In the genomic region with DNA sequence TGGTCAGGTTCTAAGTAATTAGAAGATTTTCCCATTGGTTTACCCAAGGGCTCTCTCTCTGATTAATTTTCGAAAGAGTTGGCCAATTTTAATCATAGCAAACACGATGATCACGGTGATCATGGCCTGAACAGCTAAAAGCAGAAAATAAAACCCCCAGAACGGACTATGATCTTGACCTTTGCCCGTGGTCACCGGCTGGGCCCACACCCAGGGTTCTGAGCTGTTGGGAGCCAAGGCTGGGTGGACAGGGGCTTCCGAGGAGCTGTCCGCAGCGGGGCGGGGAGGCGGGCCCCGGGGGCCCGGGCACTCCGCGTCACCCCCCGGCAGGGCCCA, we compare ENCODE assay signal across 11 cellular contexts. TPM values are rescaled to one million over a fixed set of nuclear protein-coding genes. Genes with fewer than 3 reads are reported as not detected.
DNase-seq lines count a peak whose midpoint lies in the region; ATAC-seq and TF ChIP-seq lines count a peak whose summit lies in the region.
"Had no signal": no experiment of that assay in that cellular context is flagged by ENCODE, and none has a peak within 500 bp of the region (broad histone marks: within the 10 kb centered on the region; RNA-seq: fewer than 3 reads in every experiment).

No MANE protein-coding gene starts in this region.

- H3K9ac ChIP-seq in Loucy (ENCODE audit: low read depth, low read length, poor library complexity, severe bottlenecking) (no peak overlapping the region), fibroblast of lung (ENCODE audit: insufficient read depth, low read length) (no peak overlapping the region)

- H3F3A ChIP-seq in Loucy (ENCODE audit: low read depth), result 0 out of 2 replicates have a peak, but pooled peaks cover 4% of the 10 kb centered on the region

- H3K4me1 ChIP-seq in Loucy (ENCODE audit: insufficient read depth, low read length, poor library complexity, severe bottlenecking) (peaks cover 35% of the 10 kb centered on the region), fibroblast of lung (ENCODE audit: control insufficient read depth, extremely low read depth, insufficient read depth, low read length) (peaks cover 4% of the 10 kb centered on the region), neuron (ENCODE audit: insufficient read depth, low read length) (peaks cover 24% of the 10 kb centered on the region)

- no peaks in the 10 kb centered on the region for H3K9me2 ChIP-seq in Loucy (replicated peaks; ENCODE audit: low read depth, low read length)

- no peak overlapping the region for H2AFZ ChIP-seq in Loucy (ENCODE audit: low read length)
- H2AFZ ChIP-seq in fibroblast of lung (ENCODE audit: low read length), result peak overlapping the region; percentile 29
- H2AFZ ChIP-seq in neuron (ENCODE audit: low read depth, low read length), result peak overlapping the region; percentile 66

- H3K36me3 Mint-ChIP-seq in CD14-positive monocyte, result no peaks in the 10 kb centered on the region

- intact Hi-C loops in CD14-positive monocyte (cut with micrococcal nuclease), result loop anchor here in 1 of 2 donors (5.0 kb wide), 1 partner anchor 64 kb away; no protein-coding TSS in a partner anchor

- H3K9me3 ChIP-seq in Loucy (ENCODE audit: insufficient read depth, low read depth, low read length), result no peaks in the 10 kb centered on the region
- H3K9me3 ChIP-seq in fibroblast of lung (ENCODE audit: control insufficient read depth, insufficient read depth, low read depth, low read length), result no peaks in the 10 kb centered on the region
- H3K9me3 ChIP-seq in neuron (ENCODE audit: low read length), result peaks cover 6% of the 10 kb centered on the region

- no peak for TF ChIP-seq CTCF in CD14-positive monocyte (IDR thresholded peaks at IDR 0.05)
- TF ChIP-seq CTCF in Loucy (conservative IDR thresholded peaks at IDR 0.05; ENCODE audit: low read length), result no peak
- no peak for TF ChIP-seq CTCF in fibroblast of lung (conservative IDR thresholded peaks at IDR 0.05 in 1 of 2, IDR thresholded peaks at IDR 0.05 in 1 of 2; ENCODE audit: low read depth in 1 of 2, low read length in 2 of 2)

- no peak for ATAC-seq in GM19452 (IDR thresholded peaks at IDR 0.05; ENCODE audit: unreplicated experiment)

- H3K36me3 ChIP-seq in Loucy (ENCODE audit: insufficient read depth, low read length), result no peaks in the 10 kb centered on the region
- no peaks in the 10 kb centered on the region for H3K36me3 ChIP-seq in fibroblast of lung (ENCODE audit: control insufficient read depth, insufficient read depth, low read length)
- H3K36me3 ChIP-seq in neuron (ENCODE audit: insufficient read depth, low read length), result no peaks in the 10 kb centered on the region

- DNase-seq in CD14-positive monocyte (ENCODE audit: low spot score) (no peak), fibroblast of lung (ENCODE audit: low read depth in 2 of 2) (no peak), COLO829 (ENCODE audit: low spot score) (no peak), inferior parietal cortex (ENCODE audit: extremely low spot score) (no peak), NCI-H1092 treated with DMSO at 0.1 percent for 48 hours (lab: John Stamatoyannopoulos, UW) (no peak)
- DNase-seq: DMS 273 treated with DMSO at 0.1 percent for 48 hours had no signal

- H3K27ac ChIP-seq in fibroblast of lung (ENCODE audit: insufficient read depth, low read length), result no peak overlapping the region

- H3K9me3 Mint-ChIP-seq in CD14-positive monocyte, result peaks cover 0 to 11% (median 4%) of the 10 kb centered on the region in 7 donors

- H3K4me3 Mint-ChIP-seq in CD14-positive monocyte, result peak overlapping the region; percentile 57 to 82

- H3K4me1 Mint-ChIP-seq in CD14-positive monocyte, result peaks cover 27% of the 10 kb centered on the region

- peaks cover 60 to 67% (median 61%) of the 10 kb centered on the region in 3 donors for H3K27me3 Mint-ChIP-seq in CD14-positive monocyte (ENCODE audit: low read depth in 3 of 3)

- peak overlapping the region; percentile 91 for H3K4me2 ChIP-seq in Loucy (ENCODE audit: low read depth, low read length, poor library complexity, severe bottlenecking)
- peak overlapping the region; percentile 32 for H3K4me2 ChIP-seq in fibroblast of lung (ENCODE audit: extremely low read depth, insufficient read depth, low read length)

- H3K27ac Mint-ChIP-seq in CD14-positive monocyte, result no peak overlapping the region

- no peaks in the 10 kb centered on the region for H3K27me3 ChIP-seq in Loucy (ENCODE audit: insufficient read depth, low read length, poor library complexity, severe bottlenecking)
- H3K27me3 ChIP-seq in fibroblast of lung (ENCODE audit: control insufficient read depth, insufficient read depth, low read length), result peaks cover 19% of the 10 kb centered on the region
- no peaks in the 10 kb centered on the region for H3K27me3 ChIP-seq in neuron (ENCODE audit: insufficient read depth, low read length)

- H3K4me3 ChIP-seq in Loucy (ENCODE audit: low read length, poor library complexity, severe bottlenecking), result peak overlapping the region; percentile 72
- H3K4me3 ChIP-seq in fibroblast of lung (replicated peaks in 1 of 4; ENCODE audit: control extremely low read depth in 1 of 4, insufficient read depth in 1 of 4, low read depth in 3 of 4, low read length in 4 of 4), result no peak overlapping the region
- no peak overlapping the region for H3K4me3 ChIP-seq in neuron (ENCODE audit: low read length)

- H4K20me1 ChIP-seq in Loucy (ENCODE audit: insufficient read depth, low read length, poor library complexity, severe bottlenecking) (no peaks in the 10 kb centered on the region), fibroblast of lung (ENCODE audit: control insufficient read depth, extremely low read depth, insufficient read depth, low read length) (no peaks in the 10 kb centered on the region)

- H3K79me2 ChIP-seq in Loucy (ENCODE audit: insufficient read depth, low read length) (no peaks in the 10 kb centered on the region), fibroblast of lung (ENCODE audit: control insufficient read depth, insufficient read depth, low read length) (no peaks in the 10 kb centered on the region)

RNA-seq across cellular contexts. Expression of gene GP5, which starts 2.5 kb away (rescaled TPM):
- polyA plus RNA-seq in CD14-positive monocyte, result under 1 TPM in 1 of 2 donors, not detected in 1; 0.12 TPM
- total RNA-seq in fibroblast of lung, result under 0.01 and 0.17 TPM in 2 replicates
- polyA plus RNA-seq in fibroblast of lung, result 0.02 and 0.06 TPM in 2 replicates
- 0.05 TPM in 1 of 2 replicates, not detected in the other for polyA plus RNA-seq in fibroblast of lung (2012)
- polyA minus RNA-seq in fibroblast of lung (ENCODE audit: low replicate concordance), result 0.71 TPM in 1 of 2 replicates, not detected in the other
- total RNA-seq: frontal cortex had no signal

RNA-seq across cellular contexts. Expression of gene LRRC15, which starts 27.0 kb away (rescaled TPM):
- polyA plus RNA-seq in CD14-positive monocyte, result not detected
- total RNA-seq in fibroblast of lung, result 1.3 and 2.3 TPM in 2 replicates
- polyA plus RNA-seq in fibroblast of lung, result 0.58 and 0.91 TPM in 2 replicates
- 1.5 and 1.8 TPM in 2 replicates for polyA plus RNA-seq in fibroblast of lung (2012)
- polyA minus RNA-seq in fibroblast of lung (ENCODE audit: low replicate concordance), result 5.1 and 6.2 TPM in 2 replicates
- total RNA-seq: frontal cortex, renal cortical epithelial cell had no signal

RNA-seq across cellular contexts. Expression of gene CPN2, which starts 45.4 kb away (rescaled TPM):
- polyA plus RNA-seq in CD14-positive monocyte (not detected), fibroblast of lung (not detected in 2 replicates)
- total RNA-seq in fibroblast of lung, result not detected in 2 replicates
- not detected in 2 replicates for polyA plus RNA-seq in fibroblast of lung (2012)
- polyA minus RNA-seq in fibroblast of lung (ENCODE audit: low replicate concordance), result not detected in 2 replicates
- total RNA-seq: frontal cortex had no signal
